ENCODE assay signal across 8 cellular contexts in genomic region chr17:30709641-30710295, GRCh38.
DNase-seq lines count a peak whose midpoint lies in the region; ATAC-seq and TF ChIP-seq lines count a peak whose summit lies in the region.
"Not testable (repeated sequence)": the region's sequence is repeated elsewhere in the genome, so short reads cannot be mapped to it uniquely, and the experiment has no call there.

No MANE protein-coding gene starts in this region.

- not testable (repeated sequence) for H3K23ac ChIP-seq in trophoblast cell (ENCODE audit: low read length)

- peaks cover 20% of the 10 kb centered on the region for H3K4me1 Mint-ChIP-seq in T-helper 2 cell treated with Interferon-gamma antibody and Interleukin-4, amounts not matched to agents 5 μg/mL and 100 μg/mL, for 36 hours (ENCODE audit: low read depth)

- H3K4ac ChIP-seq in trophoblast cell (ENCODE audit: low read depth, low read length) = peak overlapping the region; percentile 99

- H3K27me3 Mint-ChIP-seq in T-helper 2 cell treated with Interferon-gamma antibody and Interleukin-4, amounts not matched to agents 5 μg/mL and 100 μg/mL, for 36 hours (ENCODE audit: low read depth) = peaks cover 58% of the 10 kb centered on the region

- not testable (repeated sequence) for H3K36me3 ChIP-seq in ES-I3 (ENCODE audit: insufficient read depth, low read length); trophoblast cell (ENCODE audit: control insufficient read depth in 1 of 2, insufficient read depth in 2 of 2, low read length in 2 of 2); tibial nerve

- not testable (repeated sequence) for H3K36me3 Mint-ChIP-seq in T-helper 2 cell treated with Interferon-gamma antibody and Interleukin-4, amounts not matched to agents 5 μg/mL and 100 μg/mL, for 36 hours (ENCODE audit: low read depth)

- ATAC-seq in left colon = peak; percentile 3

- H4K12ac ChIP-seq in trophoblast cell (ENCODE audit: low read depth, low read length) = not testable (repeated sequence)

- peaks cover 25% of the 10 kb centered on the region for H3K79me2 ChIP-seq in trophoblast cell (ENCODE audit: control insufficient read depth, insufficient read depth, low read length, poor library complexity)

- H2BK12ac ChIP-seq in trophoblast cell (ENCODE audit: low read length) = not testable (repeated sequence)

- not testable (repeated sequence) for H3K27me3 ChIP-seq in trophoblast cell (ENCODE audit: insufficient read depth, low read length)
- H3K27me3 ChIP-seq in tibial nerve = peaks cover 0 to 23% of the 10 kb centered on the region in 2 donors

- H3K4me2 ChIP-seq in trophoblast cell (ENCODE audit: low read length) = peak overlapping the region; percentile 79

- H3K4me3 ChIP-seq in NB4 (ENCODE audit: low read depth, low read length) (peak overlapping the region; percentile 47), trophoblast cell (ENCODE audit: low read depth, low read length) (peak overlapping the region; percentile 90), tibial nerve (peak overlapping the region; percentile 49 to 78 (median 68))

- peaks cover 12% of the 10 kb centered on the region for H3K79me1 ChIP-seq in trophoblast cell (ENCODE audit: low read length)

- no CpG with 5 or more reads among the region's 81 CpGs for WGBS in trophoblast cell (ENCODE audit: extremely low coverage, insufficient coverage, insufficient read length)
- WGBS in tibial nerve, 2 donors = 0 to 1% methylated on average over 21 to 57 of the region's 81 CpGs

- H2BK120ac ChIP-seq in trophoblast cell (ENCODE audit: insufficient read depth, low read length, poor library complexity) = peak overlapping the region; percentile 77

- H3K9ac ChIP-seq in ES-I3 (ENCODE audit: low read depth, low read length) = peak overlapping the region; percentile 89; the same call in 1 of the 2 replicates
- peak overlapping the region; percentile 68 for H3K9ac ChIP-seq in trophoblast cell (ENCODE audit: low read length)

- peak overlapping the region; percentile 71 for H3K18ac ChIP-seq in trophoblast cell (ENCODE audit: low read length)

- peak overlapping the region; percentile 63 for H4K8ac ChIP-seq in trophoblast cell (ENCODE audit: low read depth, low read length)

- H3K27ac Mint-ChIP-seq in T-helper 2 cell treated with Interferon-gamma antibody and Interleukin-4, amounts not matched to agents 5 μg/mL and 100 μg/mL, for 36 hours = not testable (repeated sequence)

- not testable (repeated sequence) for TF ChIP-seq POLR2A in NB4 (IDR thresholded peaks at IDR 0.05; ENCODE audit: extremely low read depth, insufficient read length); erythroblast (IDR thresholded peaks at IDR 0.05; ENCODE audit: low read length); tibial nerve (IDR thresholded peaks at IDR 0.05)

- H3K4me1 ChIP-seq in ES-I3 (ENCODE audit: insufficient read depth, low read length); trophoblast cell (ENCODE audit: control insufficient read depth in 1 of 2, insufficient read depth in 2 of 2, low read length in 2 of 2): not testable (repeated sequence)
- H3K4me1 ChIP-seq in tibial nerve = peaks cover 0 to 32% (median 7%) of the 10 kb centered on the region in 4 donors

- intact Hi-C loops in left colon (cut with DNase I, micrococcal nuclease) = not testable (repeated sequence)

- H2AFZ ChIP-seq in trophoblast cell (ENCODE audit: insufficient read depth, low read length, poor library complexity) = peak overlapping the region; percentile 30

- peak overlapping the region; percentile 80 for H3K4me3 Mint-ChIP-seq in T-helper 2 cell treated with Interferon-gamma antibody and Interleukin-4, amounts not matched to agents 5 μg/mL and 100 μg/mL, for 36 hours

- peak; percentile 55 for DNase-seq in NB4 (ENCODE audit: low read depth)
- peak; percentile 13 for DNase-seq in T-helper 2 cell treated with Interferon-gamma antibody and Interleukin-4, amounts not matched to agents 5 μg/mL and 100 μg/mL, for 36 hours (ENCODE audit: low spot score)
- peak; percentile 45 for DNase-seq in erythroblast (lab: John Stamatoyannopoulos, UW)
- peak in 1 of 2 donors; percentile 45 for DNase-seq in left colon
- not testable (repeated sequence) for DNase-seq in trophoblast cell; tibial nerve (ENCODE audit: low spot score in 2 of 2)

- not testable (repeated sequence) for H3K9me3 ChIP-seq in ES-I3 (ENCODE audit: control insufficient read depth, insufficient read depth, low read length); trophoblast cell (ENCODE audit: insufficient read depth, low read depth, low read length); tibial nerve

- not testable (repeated sequence) for TF ChIP-seq CTCF in NB4 (IDR thresholded peaks at IDR 0.05; ENCODE audit: low read depth, low read length); tibial nerve (IDR thresholded peaks at IDR 0.05)

- H2BK5ac ChIP-seq in trophoblast cell (ENCODE audit: low read depth, low read length, poor library complexity) = peak overlapping the region; percentile 73

- peak overlapping the region; percentile 73 for H3K27ac ChIP-seq in angular gyrus (ENCODE audit: low read depth, low read length)
- peak overlapping the region; percentile 22 for H3K27ac ChIP-seq in trophoblast cell (ENCODE audit: low read depth, low read length)
- H3K27ac ChIP-seq in tibial nerve = peak overlapping the region in 2 of 4 donors; percentile 52 to 70

- not testable (repeated sequence) for H3K9me3 Mint-ChIP-seq in T-helper 2 cell treated with Interferon-gamma antibody and Interleukin-4, amounts not matched to agents 5 μg/mL and 100 μg/mL, for 36 hours

- H2AK5ac ChIP-seq in trophoblast cell (ENCODE audit: low read length) = peak overlapping the region; percentile 19

- not testable (repeated sequence) for TF ChIP-seq EP300 in tibial nerve (IDR thresholded peaks at IDR 0.05)

- H4K91ac ChIP-seq in trophoblast cell (ENCODE audit: low read depth, low read length) = peak overlapping the region; percentile 58

- peak overlapping the region; percentile 89 for H3K14ac ChIP-seq in trophoblast cell (ENCODE audit: low read length)
